8 cellular contexts compared by ENCODE assay signal in the genomic region with DNA sequence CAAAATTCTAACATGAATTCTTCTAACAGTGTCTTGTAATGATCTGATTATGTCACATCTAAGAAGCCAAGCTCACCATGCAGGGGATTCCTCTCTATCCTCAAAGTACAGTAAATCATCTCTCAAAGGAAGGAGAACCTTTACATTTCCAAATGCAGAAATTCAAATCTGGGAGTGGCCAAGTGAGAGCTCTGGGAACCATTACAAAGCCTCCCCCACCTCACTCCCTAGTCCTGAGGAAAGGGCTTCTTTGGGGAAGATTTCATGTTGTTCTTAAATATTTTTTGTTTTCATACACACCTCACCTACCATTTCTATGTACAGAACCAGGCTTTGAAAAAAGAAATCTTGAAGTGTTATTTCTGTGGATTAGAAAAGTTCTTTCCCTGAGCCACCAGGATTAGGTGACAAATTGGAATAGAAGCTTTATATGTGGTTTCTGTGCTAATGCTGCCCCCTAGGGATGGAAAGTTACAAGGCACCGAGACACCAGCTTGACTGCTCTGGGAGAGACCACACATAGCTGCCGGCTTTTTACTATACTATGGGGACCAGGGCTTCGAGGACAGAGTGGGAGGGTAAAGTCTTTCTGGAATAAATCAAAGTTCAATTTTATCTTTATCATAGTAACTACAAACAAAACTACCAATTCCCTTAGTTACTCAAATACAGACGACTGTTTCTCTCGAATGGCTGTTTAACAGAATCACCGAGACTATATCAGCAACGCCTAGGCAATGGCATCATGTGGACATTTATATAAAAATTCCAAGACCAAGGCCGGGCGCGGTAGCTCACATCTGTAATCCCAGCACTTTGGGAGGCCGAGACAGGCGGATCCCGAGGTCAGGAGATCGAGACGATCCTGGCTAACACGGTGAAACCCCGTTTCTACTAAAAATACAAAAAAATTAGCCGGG.
A peak's percentile ranks its signal among the peaks of the same experiment; 100 is the strongest.
DNase-seq lines count a peak whose midpoint lies in the region; ATAC-seq and TF ChIP-seq lines count a peak whose summit lies in the region.

No MANE protein-coding gene starts in this region.

- CTCF ChIA-PET in activated CD8-positive, alpha-beta T cell treated with anti-CD3 and anti-CD28 coated beads, Interleukin-2, amount 10 ng/mL, durations not matched to agents 7 days and 5 days (lab: Charles Lee) = interaction anchor here (0.6 to 7.4 kb wide), 44 partner anchors 9 to 300 kb away, joined by 3 to 102 read pairs (median 4); no protein-coding TSS in a partner anchor

- TF ChIP-seq CTCF in endothelial cell (IDR thresholded peaks at IDR 0.05; ENCODE audit: unreplicated experiment) = peak; percentile 80

- ATAC-seq in activated CD8-positive, alpha-beta T cell treated with anti-CD3 and anti-CD28 coated beads, Interleukin-2, amount 10 ng/mL, durations not matched to agents 7 days and 5 days = peak; percentile 69
- ATAC-seq in HG02642 (IDR thresholded peaks at IDR 0.05; ENCODE audit: poor library complexity, unreplicated experiment) = no peak

- DNase-seq in Caki2 (ENCODE audit: low read depth) = peak; percentile 68
- DNase-seq in HS-27A (ENCODE audit: low read depth) = peak; percentile 45
- peak; percentile 80 for DNase-seq in NCI-H82 treated with DMSO at 0.1 percent for 48 hours (lab: John Stamatoyannopoulos, UW; ENCODE audit: unreplicated experiment)
- DNase-seq in activated CD8-positive, alpha-beta T cell treated with anti-CD3 and anti-CD28 coated beads, Interleukin-2, amount 10 ng/mL, durations not matched to agents 7 days and 5 days = peak; percentile 81
- DNase-seq in endothelial cell (ENCODE audit: low spot score) = peak; percentile 80
- DNase-seq in middle frontal gyrus (ENCODE audit: extremely low spot score, low spot score) = peak; percentile 79
- DNase-seq in stimulated activated CD8-positive, alpha-beta memory T cell treated with anti-CD3 and anti-CD28 coated beads, Interleukin-7, amount 100 ng/mL, for 1 hour (ENCODE audit: low read depth in 2 of 2) = peak; percentile 25 to 29

- POLR2A ChIA-PET in activated CD8-positive, alpha-beta T cell treated with anti-CD3 and anti-CD28 coated beads, Interleukin-2, amount 10 ng/mL, durations not matched to agents 7 days and 5 days (lab: Charles Lee) = interaction anchor here (2.4 kb wide), 1 partner anchor 14 kb away, joined by 6 read pairs; no protein-coding TSS in a partner anchor

- H3K27me3 Mint-ChIP-seq in activated CD8-positive, alpha-beta T cell treated with anti-CD3 and anti-CD28 coated beads, Interleukin-2, amount 10 ng/mL, durations not matched to agents 7 days and 5 days (ENCODE audit: low read depth) = no peaks in the 10 kb centered on the region
- H3K27me3 Mint-ChIP-seq in endothelial cell (ENCODE audit: unreplicated experiment) = peaks cover 18% of the 10 kb centered on the region

- H3K4me3 Mint-ChIP-seq in activated CD8-positive, alpha-beta T cell treated with anti-CD3 and anti-CD28 coated beads, Interleukin-2, amount 10 ng/mL, durations not matched to agents 7 days and 5 days = no peak overlapping the region
- H3K4me3 Mint-ChIP-seq in endothelial cell (ENCODE audit: unreplicated experiment) = peak overlapping the region; percentile 38

- in situ Hi-C loops in Caki2 (cut with HindIII; ENCODE audit: low pct_unique_long_range_greater_than_20kb, low sequenced_read_pairs) = no loop called here

- no peak overlapping the region for H3K27ac Mint-ChIP-seq in activated CD8-positive, alpha-beta T cell treated with anti-CD3 and anti-CD28 coated beads, Interleukin-2, amount 10 ng/mL, durations not matched to agents 7 days and 5 days
- peak overlapping the region; percentile 87 for H3K27ac Mint-ChIP-seq in endothelial cell (ENCODE audit: unreplicated experiment)

- H3K9me3 Mint-ChIP-seq in activated CD8-positive, alpha-beta T cell treated with anti-CD3 and anti-CD28 coated beads, Interleukin-2, amount 10 ng/mL, durations not matched to agents 7 days and 5 days (ENCODE audit: insufficient read depth) = no peaks in the 10 kb centered on the region
- no peaks in the 10 kb centered on the region for H3K9me3 Mint-ChIP-seq in endothelial cell (ENCODE audit: unreplicated experiment)

- peaks cover 22% of the 10 kb centered on the region for H3K4me1 Mint-ChIP-seq in activated CD8-positive, alpha-beta T cell treated with anti-CD3 and anti-CD28 coated beads, Interleukin-2, amount 10 ng/mL, durations not matched to agents 7 days and 5 days (ENCODE audit: low read depth)
- H3K4me1 Mint-ChIP-seq in endothelial cell (ENCODE audit: unreplicated experiment) = peaks cover 81% of the 10 kb centered on the region

- peaks cover 23% of the 10 kb centered on the region for H3K36me3 Mint-ChIP-seq in activated CD8-positive, alpha-beta T cell treated with anti-CD3 and anti-CD28 coated beads, Interleukin-2, amount 10 ng/mL, durations not matched to agents 7 days and 5 days (ENCODE audit: low read depth)
- peaks cover 12% of the 10 kb centered on the region for H3K36me3 Mint-ChIP-seq in endothelial cell (ENCODE audit: low read depth, unreplicated experiment)

Comparison
In these comparisons a context has a peak if more than half of its experiments do, and no peak if none do; other contexts are left out.
1. DNase-seq: peak in every context shown above with its lines; median percentile 81 in activated CD8-positive, alpha-beta T cell treated with anti-CD3 and anti-CD28 coated beads, Interleukin-2, amount 10 ng/mL, durations not matched to agents 7 days and 5 days; 80 in NCI-H82 treated with DMSO at 0.1 percent for 48 hours; 80 in endothelial cell; 79 in middle frontal gyrus; 68 in Caki2; 45 in HS-27A; 27 in stimulated activated CD8-positive, alpha-beta memory T cell treated with anti-CD3 and anti-CD28 coated beads, Interleukin-7, amount 100 ng/mL, for 1 hour.